10 cellular contexts compared by ENCODE assay signal in genomic region chr9:91163773-91164471, GRCh38.
DNase-seq lines count a peak whose midpoint lies in the region; ATAC-seq and TF ChIP-seq lines count a peak whose summit lies in the region.
"Had no signal": no experiment of that assay in that cellular context is flagged by ENCODE, and none has a peak within 500 bp of the region (broad histone marks: within the 10 kb centered on the region; RNA-seq: fewer than 3 reads in every experiment).

No MANE protein-coding gene starts in this region.

- H3K36me3 Mint-ChIP-seq in activated naive CD4-positive, alpha-beta T cell treated with anti-CD3 and anti-CD28 coated beads for 36 hours (ENCODE audit: low read depth) = no peaks in the 10 kb centered on the region
- no peaks in the 10 kb centered on the region for H3K36me3 Mint-ChIP-seq in immature natural killer cell
- no peaks in the 10 kb centered on the region for H3K36me3 Mint-ChIP-seq in type B pancreatic cell

- no peaks in the 10 kb centered on the region for H3K27me3 ChIP-seq in RWPE2 (ENCODE audit: insufficient read depth, poor library complexity, severe bottlenecking)

- peak; percentile 53 for DNase-seq in activated naive CD4-positive, alpha-beta T cell treated with anti-CD3 and anti-CD28 coated beads for 36 hours
- no peak for DNase-seq in activated naive CD4-positive, alpha-beta T cell treated with Interleukin-2 at 50 U/mL for 16 hours
- DNase-seq in RWPE2 (ENCODE audit: low spot score) (no peak), immature natural killer cell (peak; percentile 50 to 65 (median 62)), type B pancreatic cell (ENCODE audit: extremely low spot score, unreplicated experiment) (no peak), Right ventricle myocardium inferior (ENCODE audit: missing footprints) (no peak), Kasumi-1 (lab: John Stamatoyannopoulos, UW) (no peak), DMS114 treated with DMSO at 0.1 percent for 48 hours (lab: John Stamatoyannopoulos, UW; ENCODE audit: unreplicated experiment) (no peak)
- DNase-seq: NCI-H345 had no signal

- peak overlapping the region; percentile 58 for H3K27ac ChIP-seq in RWPE2 (ENCODE audit: poor library complexity, severe bottlenecking)
- H3K27ac ChIP-seq: VCaP had no signal

- CTCF ChIA-PET in activated naive CD4-positive, alpha-beta T cell treated with anti-CD3 and anti-CD28 coated beads for 36 hours (lab: Charles Lee) = interaction anchor here (1.0 kb wide), 1 partner anchor 11 kb away, joined by 3 read pairs; no protein-coding TSS in a partner anchor

- H3K9me3 ChIP-seq in RWPE2 (ENCODE audit: severe bottlenecking) = no peaks in the 10 kb centered on the region

- intact Hi-C loops in activated naive CD4-positive, alpha-beta T cell treated with anti-CD3 and anti-CD28 coated beads for 36 hours (cut with micrococcal nuclease) = loop anchor here (1.0 kb wide), 2 partner anchors 13 to 29 kb away; no protein-coding TSS in a partner anchor
- intact Hi-C loops in Right ventricle myocardium inferior (cut with DNase I) = no loop called here

- peak overlapping the region; percentile 54 for H3K27ac Mint-ChIP-seq in activated naive CD4-positive, alpha-beta T cell treated with anti-CD3 and anti-CD28 coated beads for 36 hours
- H3K27ac Mint-ChIP-seq in immature natural killer cell (peak overlapping the region; percentile 89 to 97 (median 94)), type B pancreatic cell (peak overlapping the region; percentile 5)

- peaks cover 42% of the 10 kb centered on the region for H3K4me1 ChIP-seq in RWPE2 (ENCODE audit: insufficient read depth, poor library complexity, severe bottlenecking)

- peaks cover 9% of the 10 kb centered on the region for H3K27me3 Mint-ChIP-seq in activated naive CD4-positive, alpha-beta T cell treated with anti-CD3 and anti-CD28 coated beads for 36 hours (ENCODE audit: low read depth)
- peaks cover 4 to 7% (median 5%) of the 10 kb centered on the region in 3 donors for H3K27me3 Mint-ChIP-seq in immature natural killer cell (ENCODE audit: low read depth in 3 of 3)
- H3K27me3 Mint-ChIP-seq in type B pancreatic cell = no peaks in the 10 kb centered on the region

- peaks cover 37% of the 10 kb centered on the region for H3K4me1 Mint-ChIP-seq in activated naive CD4-positive, alpha-beta T cell treated with anti-CD3 and anti-CD28 coated beads for 36 hours (ENCODE audit: low read depth)
- H3K4me1 Mint-ChIP-seq in immature natural killer cell (peaks cover 56 to 59% of the 10 kb centered on the region in 2 donors), type B pancreatic cell (ENCODE audit: unreplicated experiment) (peaks cover 32% of the 10 kb centered on the region)

- H3K4me3 ChIP-seq in RWPE2 (ENCODE audit: severe bottlenecking) = no peak overlapping the region

- H3K4me3 Mint-ChIP-seq in activated naive CD4-positive, alpha-beta T cell treated with anti-CD3 and anti-CD28 coated beads for 36 hours = no peak overlapping the region
- H3K4me3 Mint-ChIP-seq in immature natural killer cell (peak overlapping the region; percentile 76 to 88 (median 82)), type B pancreatic cell (no peak overlapping the region)

- TF ChIP-seq CTCF in RWPE2 (IDR thresholded peaks at IDR 0.05; ENCODE audit: poor library complexity, severe bottlenecking) (no peak), type B pancreatic cell (conservative IDR thresholded peaks at IDR 0.05) (no peak)

- H3K9me3 Mint-ChIP-seq in activated naive CD4-positive, alpha-beta T cell treated with anti-CD3 and anti-CD28 coated beads for 36 hours = no peaks in the 10 kb centered on the region
- no peaks in the 10 kb centered on the region for H3K9me3 Mint-ChIP-seq in immature natural killer cell
- H3K9me3 Mint-ChIP-seq in type B pancreatic cell = no peaks in the 10 kb centered on the region

- no peaks in the 10 kb centered on the region for H3K36me3 ChIP-seq in RWPE2 (ENCODE audit: low read depth)

- ATAC-seq in RWPE2 (ENCODE audit: low read depth) (no peak), Right ventricle myocardium inferior (no peak)

Comparison
In these comparisons a context has a peak if more than half of its experiments do, and no peak if none do; other contexts are left out.
1. DNase-seq: peak in activated naive CD4-positive, alpha-beta T cell treated with anti-CD3 and anti-CD28 coated beads for 36 hours (single experiment) and immature natural killer cell (3 of 3); none in activated naive CD4-positive, alpha-beta T cell treated with Interleukin-2 at 50 U/mL for 16 hours (single experiment), RWPE2 (single experiment), type B pancreatic cell (single experiment), Right ventricle myocardium inferior (single experiment), Kasumi-1 (0 of 2) and DMS114 treated with DMSO at 0.1 percent for 48 hours (single experiment).
2. H3K27ac Mint-ChIP-seq: peak in every context shown above with its lines; median percentile 94 in immature natural killer cell; 54 in activated naive CD4-positive, alpha-beta T cell treated with anti-CD3 and anti-CD28 coated beads for 36 hours; 5 in type B pancreatic cell.
3. H3K4me3 Mint-ChIP-seq: peak in immature natural killer cell (5 of 5); none in activated naive CD4-positive, alpha-beta T cell treated with anti-CD3 and anti-CD28 coated beads for 36 hours (single experiment) and type B pancreatic cell (single experiment).